ENCODE assay signal across 9 cellular contexts in the genomic region with DNA sequence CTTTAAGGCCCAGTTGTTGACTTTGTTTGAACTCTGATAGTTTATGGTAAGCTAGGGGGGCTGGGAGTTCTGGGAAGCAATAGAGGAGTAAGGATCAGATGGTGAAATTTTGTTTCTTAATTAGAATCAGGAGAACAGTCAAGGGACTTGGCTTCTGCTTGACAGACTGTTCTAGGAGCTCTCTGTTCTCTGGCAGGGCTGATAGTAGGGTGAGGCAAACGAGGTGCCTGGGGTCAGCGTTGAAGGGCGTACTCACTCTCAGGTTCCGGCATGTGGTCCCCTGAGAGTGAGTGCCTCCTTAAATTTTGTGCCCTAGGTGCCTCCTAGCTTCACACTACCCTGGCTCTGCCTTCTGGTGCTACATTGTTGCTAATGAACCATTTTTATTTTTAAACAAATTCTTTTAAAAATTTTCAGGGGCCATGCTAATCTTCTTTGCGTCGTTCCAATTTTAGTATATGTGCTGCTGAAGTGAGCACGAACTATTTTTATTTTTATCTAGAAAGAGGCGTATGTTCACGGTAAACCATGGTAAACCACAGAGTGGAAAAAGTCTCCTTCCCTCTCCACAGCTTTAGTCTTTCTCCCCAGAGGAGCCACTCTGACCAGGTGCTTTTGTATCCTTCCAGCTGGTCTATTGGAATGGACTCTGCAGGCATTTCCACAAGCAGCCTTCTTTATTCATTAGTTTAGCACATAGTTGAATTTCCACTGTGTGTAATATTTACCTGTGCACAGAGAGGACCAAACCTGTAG. TPM values are rescaled to one million over a fixed set of nuclear protein-coding genes. Genes with fewer than 3 reads are reported as not detected.
DNase-seq lines count a peak whose midpoint lies in the region; ATAC-seq and TF ChIP-seq lines count a peak whose summit lies in the region.
"Had no signal": no experiment of that assay in that cellular context is flagged by ENCODE, and none has a peak within 500 bp of the region (broad histone marks: within the 10 kb centered on the region; RNA-seq: fewer than 3 reads in every experiment).

No MANE protein-coding gene starts in this region.

- H3K27ac ChIP-seq in effector memory CD4-positive, alpha-beta T cell (ENCODE audit: insufficient read depth, low read length, poor library complexity, severe bottlenecking): peak overlapping the region; percentile 73
- no peak overlapping the region for H3K27ac ChIP-seq in GM23248

- H3K27me3 ChIP-seq in effector memory CD4-positive, alpha-beta T cell (replicated peaks; ENCODE audit: control insufficient read depth, insufficient read depth, low read length, poor library complexity, severe bottlenecking): no peaks in the 10 kb centered on the region
- H3K27me3 ChIP-seq in GM23248 (replicated peaks; ENCODE audit: insufficient read depth): no peaks in the 10 kb centered on the region

- H3K4me3 ChIP-seq in effector memory CD4-positive, alpha-beta T cell (ENCODE audit: insufficient read depth, low read depth, low read length, poor library complexity, severe bottlenecking): peak overlapping the region; percentile 40
- no peak overlapping the region for H3K4me3 ChIP-seq in GM23248

- ATAC-seq in GM19035 (IDR thresholded peaks at IDR 0.05; ENCODE audit: unreplicated experiment) (peak; percentile 35), HG03432 (IDR thresholded peaks at IDR 0.05; ENCODE audit: unreplicated experiment) (peak; percentile 44)
- peak; percentile 44 for ATAC-seq in stimulated activated naive CD8-positive, alpha-beta T cell treated with anti-CD3 and anti-CD28 coated beads, Interleukin-15, Interleukin-2, amounts not matched to agents 100 U/mL and 50 U/mL, for 24 hours

- peaks cover 22% of the 10 kb centered on the region for H3K36me3 Mint-ChIP-seq in type B pancreatic cell

- in situ Hi-C loops in GM23248 (cut with MboI): no loop called here

- TF ChIP-seq CTCF in type B pancreatic cell (conservative IDR thresholded peaks at IDR 0.05): no peak

- H4K20me1 ChIP-seq in GM23248 (ENCODE audit: insufficient read depth): 0 out of 2 replicates have a peak, but pooled peaks cover 3% of the 10 kb centered on the region

- 52 to 53% methylated on average over 9 of the region's 9 CpGs for WGBS in GM23248 (ENCODE audit: low coverage in 1 of 2, low lambda C conversion rate in 2 of 2, missing lambda C conversion rate in 2 of 2), 2 experiments

- no peak overlapping the region for H3K9ac ChIP-seq in GM23248

- no peak overlapping the region for H3K27ac Mint-ChIP-seq in type B pancreatic cell

- no peaks in the 10 kb centered on the region for H3K9me3 ChIP-seq in effector memory CD4-positive, alpha-beta T cell (ENCODE audit: control insufficient read depth, low read length)
- no peaks in the 10 kb centered on the region for H3K9me3 ChIP-seq in GM23248 (ENCODE audit: low read depth)

- no peak overlapping the region for H2AFZ ChIP-seq in GM23248

- H3F3A ChIP-seq in GM23248 (ENCODE audit: insufficient read depth): peaks cover 22% of the 10 kb centered on the region

- H3K4me3 Mint-ChIP-seq in type B pancreatic cell: no peak overlapping the region

- no peaks in the 10 kb centered on the region for H3K9me3 Mint-ChIP-seq in type B pancreatic cell

- H3K9me2 ChIP-seq in GM23248 (ENCODE audit: insufficient read depth): no peaks in the 10 kb centered on the region

- DNase-seq in effector memory CD4-positive, alpha-beta T cell: no peak
- DNase-seq in stimulated activated naive CD8-positive, alpha-beta T cell treated with anti-CD3 and anti-CD28 coated beads, Interleukin-15, Interleukin-2, amounts not matched to agents 100 U/mL and 50 U/mL, for 24 hours: no peak
- DNase-seq in GM23248: no peak
- DNase-seq in type B pancreatic cell (ENCODE audit: extremely low spot score, unreplicated experiment): no peak
- DNase-seq in AML-193 (lab: John Stamatoyannopoulos, UW): no peak
- DNase-seq: cortex of kidney had no signal

- H3K4me1 ChIP-seq in effector memory CD4-positive, alpha-beta T cell (ENCODE audit: control insufficient read depth, insufficient read depth, low read length, poor library complexity, severe bottlenecking): peaks cover 93% of the 10 kb centered on the region
- peaks cover 22% of the 10 kb centered on the region for H3K4me1 ChIP-seq in GM23248 (ENCODE audit: insufficient read depth)

- H3K79me2 ChIP-seq in GM23248 (ENCODE audit: insufficient read depth): peaks cover 94% of the 10 kb centered on the region

- no peak overlapping the region for H3K4me2 ChIP-seq in GM23248 (ENCODE audit: unreplicated experiment)

- no peaks in the 10 kb centered on the region for H3K27me3 Mint-ChIP-seq in type B pancreatic cell

- peaks cover 5% of the 10 kb centered on the region for H3K4me1 Mint-ChIP-seq in type B pancreatic cell (ENCODE audit: unreplicated experiment)

- no peaks in the 10 kb centered on the region for H3K36me3 ChIP-seq in effector memory CD4-positive, alpha-beta T cell (ENCODE audit: control insufficient read depth, insufficient read depth, low read length)
- peaks cover 22% of the 10 kb centered on the region for H3K36me3 ChIP-seq in GM23248 (ENCODE audit: low read depth)

RNA-seq across cellular contexts. Expression of gene SLC7A6, which starts 19.7 kb away (rescaled TPM):
- 20.9 and 53.7 TPM in 2 replicates for total RNA-seq in GM23248 (2014; rRNA removed; shearing (Covaris generic))
- 15.8 and 17.3 TPM in 2 replicates for polyA plus RNA-seq in GM23248 (2016; fragmentation: Nextera tagmentation; extraction: Ambion mirVana)
- total RNA-seq in type B pancreatic cell (ENCODE audit: low replicate concordance): 41.1 and 47.3 TPM in 2 replicates

RNA-seq across cellular contexts. Expression of gene SLC7A6OS, which starts 26.7 kb away (rescaled TPM):
- 8.5 and 11.9 TPM in 2 replicates for total RNA-seq in GM23248 (2014; rRNA removed; shearing (Covaris generic))
- polyA plus RNA-seq in GM23248 (2016; fragmentation: Nextera tagmentation; extraction: Ambion mirVana): 13.4 and 15.8 TPM in 2 replicates
- 17.3 and 21.7 TPM in 2 replicates for total RNA-seq in type B pancreatic cell (ENCODE audit: low replicate concordance)

RNA-seq across cellular contexts. Expression of gene PRMT7, which starts 26.8 kb away (rescaled TPM):
- 49.6 and 68.0 TPM in 2 replicates for total RNA-seq in GM23248 (2014; rRNA removed; shearing (Covaris generic))
- 24.1 and 27.2 TPM in 2 replicates for polyA plus RNA-seq in GM23248 (2016; fragmentation: Nextera tagmentation; extraction: Ambion mirVana)
- total RNA-seq in type B pancreatic cell (ENCODE audit: low replicate concordance): 39.1 and 66.9 TPM in 2 replicates

RNA-seq across cellular contexts. Expression of gene PLA2G15, which starts 38.8 kb away (rescaled TPM):
- 36.2 and 47.6 TPM in 2 replicates for total RNA-seq in GM23248 (2014; rRNA removed; shearing (Covaris generic))
- 24.8 and 26.0 TPM in 2 replicates for polyA plus RNA-seq in GM23248 (2016; fragmentation: Nextera tagmentation; extraction: Ambion mirVana)
- 20.1 and 22.1 TPM in 2 replicates for total RNA-seq in type B pancreatic cell (ENCODE audit: low replicate concordance)

RNA-seq across cellular contexts. Expression of gene ESRP2, which starts 48.1 kb away (rescaled TPM):
- total RNA-seq in GM23248 (2014; rRNA removed; shearing (Covaris generic)): 0.32 TPM in 1 of 2 replicates, not detected in the other
- 0.34 TPM in 1 of 2 replicates, not detected in the other for polyA plus RNA-seq in GM23248 (2016; fragmentation: Nextera tagmentation; extraction: Ambion mirVana)
- total RNA-seq in type B pancreatic cell (ENCODE audit: low replicate concordance): 65.6 and 150 TPM in 2 replicates
- total RNA-seq: H4 had no signal
